28 cellular contexts compared by ENCODE assay signal in the genomic region with DNA sequence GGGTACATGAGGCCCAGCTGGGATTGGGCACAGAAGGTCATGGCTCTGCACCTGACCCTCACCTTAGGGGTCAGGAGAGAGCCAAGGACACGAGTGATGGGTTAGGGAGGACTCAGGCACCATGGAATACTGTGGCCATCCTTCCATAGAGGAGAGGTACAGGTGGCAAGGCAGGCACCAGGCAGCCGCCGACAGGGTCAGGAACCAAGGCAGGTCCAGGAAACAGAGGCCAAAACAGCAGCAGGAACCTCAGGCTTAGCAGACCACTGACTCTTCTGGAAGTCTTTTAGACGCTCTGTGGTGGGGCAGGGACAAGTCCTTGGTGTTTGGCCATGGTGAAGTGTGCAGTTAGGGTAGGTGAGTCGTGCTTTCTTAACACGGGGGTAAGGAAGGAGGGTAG.
"Had no signal": no experiment of that assay in that cellular context is flagged by ENCODE, and none has a peak within 500 bp of the region (broad histone marks: within the 10 kb centered on the region; RNA-seq: fewer than 3 reads in every experiment).

No MANE protein-coding gene starts in this region.

- H3K36me3 ChIP-seq: left lung, lower lobe of right lung, neural progenitor cell, pancreas, right lobe of liver, thyroid gland, upper lobe of right lung, uterus had no signal

- H3K4me1 Mint-ChIP-seq: natural killer cell had no signal

- H3K27me3 Mint-ChIP-seq: naive B cell; stimulated activated naive B cell treated with anti-CD40 and anti-IgM and Interleukin-4, amounts not matched to agents 10 μg/mL and 1 μg/mL and 100 μg/mL, for 72 hours had no signal

- H3K4me3 ChIP-seq: left lung, lower lobe of right lung, neural progenitor cell, pancreas, psoas muscle, right lobe of liver, smooth muscle cell, stomach, testis, thyroid gland, transverse colon, upper lobe of right lung, uterus had no signal

- H3K4me3 Mint-ChIP-seq: mesothelial cell of epicardium; naive B cell; natural killer cell; nephron progenitor cell; neural progenitor cell; stimulated activated naive B cell treated with anti-CD40 and anti-IgM and Interleukin-4, amounts not matched to agents 10 μg/mL and 1 μg/mL and 100 μg/mL, for 72 hours had no signal

- H3K4me2 ChIP-seq: neural progenitor cell, smooth muscle cell had no signal

- H3K9me3 Mint-ChIP-seq: mesothelial cell of epicardium; naive B cell; natural killer cell; nephron progenitor cell; neural progenitor cell; stimulated activated naive B cell treated with anti-CD40 and anti-IgM and Interleukin-4, amounts not matched to agents 10 μg/mL and 1 μg/mL and 100 μg/mL, for 72 hours had no signal

- H2AFZ ChIP-seq: neural progenitor cell had no signal

- H3K27ac ChIP-seq: left lung, lower lobe of right lung, neural progenitor cell, pancreas, psoas muscle, right lobe of liver, stomach, testis, thyroid gland, transverse colon, upper lobe of right lung, uterus had no signal

- H3K27ac Mint-ChIP-seq: mesothelial cell of epicardium; natural killer cell; nephron progenitor cell; stimulated activated naive B cell treated with anti-CD40 and anti-IgM and Interleukin-4, amounts not matched to agents 10 μg/mL and 1 μg/mL and 100 μg/mL, for 72 hours had no signal

- H3K27me3 ChIP-seq: left lung, neural progenitor cell, pancreas, right lobe of liver, stomach, testis, thyroid gland, transverse colon, upper lobe of right lung, uterus had no signal

- H3K36me3 Mint-ChIP-seq: naive B cell, natural killer cell had no signal

- DNase-seq: hippocampal formation; kidney glomerular epithelial cell; left colon; left lung; lower lobe of right lung; mammary epithelial cell; mesendoderm; naive B cell; natural killer cell; nephron progenitor cell; pancreas; psoas muscle; right lobe of liver; stimulated activated CD4-positive, alpha-beta T cell treated with anti-CD3 and anti-CD28 coated beads, Interleukin-1b, Interleukin-23, amount 100 ng/mL, for 48 hours; stimulated activated CD4-positive, alpha-beta T cell treated with anti-CD3 and anti-CD28 coated beads, Interleukin-2, amount 100 ng/mL, for 48 hours; stimulated activated CD4-positive, alpha-beta T cell treated with anti-CD3 and anti-CD28 coated beads, Interleukin-4, amount 100 ng/mL, for 4 hours; stimulated activated CD8-positive, alpha-beta memory T cell treated with anti-CD3 and anti-CD28 coated beads, Interleukin-4, amount 100 ng/mL, for 48 hours; stimulated activated naive B cell treated with anti-CD40 and anti-IgM and Interleukin-4, amounts not matched to agents 10 μg/mL and 1 μg/mL and 100 μg/mL, for 72 hours; stimulated activated naive CD8-positive, alpha-beta T cell treated with anti-CD3 and anti-CD28 coated beads, Interleukin-15, Interleukin-2, amounts not matched to agents 100 U/mL and 50 U/mL, for 24 hours; stomach; testis; thyroid gland; transverse colon; upper lobe of right lung; uterus had no signal

- H3K9ac ChIP-seq: neural progenitor cell had no signal

- H3K4me1 ChIP-seq: psoas muscle, right lobe of liver, testis, upper lobe of right lung, uterus had no signal

- ATAC-seq: left colon; left lung; lower lobe of right lung; natural killer cell; pancreas; psoas muscle; right lobe of liver; stimulated activated naive B cell treated with anti-CD40 and anti-IgM and Interleukin-4, amounts not matched to agents 10 μg/mL and 1 μg/mL and 100 μg/mL, for 72 hours; stimulated activated naive CD8-positive, alpha-beta T cell treated with anti-CD3 and anti-CD28 coated beads, Interleukin-15, Interleukin-2, amounts not matched to agents 100 U/mL and 50 U/mL, for 24 hours; upper lobe of right lung had no signal

- H3K9me3 ChIP-seq: left lung, lower lobe of right lung, pancreas, psoas muscle, right lobe of liver, stomach, testis, thyroid gland, transverse colon, upper lobe of right lung, uterus had no signal
